17 cellular contexts compared by ENCODE assay signal in the genomic region with DNA sequence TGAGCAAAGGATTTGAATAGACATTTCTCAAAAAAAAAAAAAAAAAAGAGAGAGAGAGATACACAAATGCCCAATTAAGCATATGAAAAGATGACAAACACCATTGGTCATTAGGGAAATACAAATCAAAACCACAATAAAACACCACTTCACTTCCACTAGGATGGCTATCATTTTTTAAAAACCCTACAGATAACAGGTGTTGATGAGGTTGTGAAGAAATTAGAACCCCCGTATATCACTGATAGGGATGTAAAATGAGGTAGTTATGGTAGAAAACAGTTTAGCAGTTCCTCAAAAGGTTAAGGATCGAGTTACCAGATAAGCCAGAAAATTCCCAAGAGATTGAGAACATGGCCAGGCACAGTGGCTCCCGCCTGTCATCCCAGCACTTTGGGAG. TPM values are rescaled to one million over a fixed set of nuclear protein-coding genes. Genes with fewer than 3 reads are reported as not detected.
A peak's percentile ranks its signal among the peaks of the same experiment; 100 is the strongest.
DNase-seq lines count a peak whose midpoint lies in the region; ATAC-seq and TF ChIP-seq lines count a peak whose summit lies in the region.
"Had no signal": no experiment of that assay in that cellular context is flagged by ENCODE, and none has a peak within 500 bp of the region (broad histone marks: within the 10 kb centered on the region; RNA-seq: fewer than 3 reads in every experiment).

No MANE protein-coding gene starts in this region.

- peaks cover 5% of the 10 kb centered on the region for H3K36me3 Mint-ChIP-seq in activated naive CD8-positive, alpha-beta T cell treated with anti-CD3 and anti-CD28 coated beads, Interleukin-2, amount 50 U/mL, for 24 hours (ENCODE audit: low read depth)
- H3K36me3 Mint-ChIP-seq in activated naive CD8-positive, alpha-beta T cell treated with anti-CD3 and anti-CD28 coated beads for 36 hours: peaks cover 8% of the 10 kb centered on the region
- no peaks in the 10 kb centered on the region for H3K36me3 Mint-ChIP-seq in Caco-2 (ENCODE audit: insufficient read depth, unreplicated experiment)

- H3K9me3 Mint-ChIP-seq in activated naive CD8-positive, alpha-beta T cell treated with anti-CD3 and anti-CD28 coated beads, Interleukin-2, amount 50 U/mL, for 24 hours: no peaks in the 10 kb centered on the region
- H3K9me3 Mint-ChIP-seq in activated naive CD8-positive, alpha-beta T cell treated with anti-CD3 and anti-CD28 coated beads for 36 hours: peaks cover 2% of the 10 kb centered on the region
- no peaks in the 10 kb centered on the region for H3K9me3 Mint-ChIP-seq in Caco-2 (ENCODE audit: unreplicated experiment)

- H3K27me3 Mint-ChIP-seq in activated naive CD8-positive, alpha-beta T cell treated with anti-CD3 and anti-CD28 coated beads, Interleukin-2, amount 50 U/mL, for 24 hours: peaks cover 2% of the 10 kb centered on the region
- H3K27me3 Mint-ChIP-seq in activated naive CD8-positive, alpha-beta T cell treated with anti-CD3 and anti-CD28 coated beads for 36 hours: no peaks in the 10 kb centered on the region
- H3K27me3 Mint-ChIP-seq in Caco-2 (ENCODE audit: insufficient read depth, unreplicated experiment): no peaks in the 10 kb centered on the region
- H3K27me3 Mint-ChIP-seq: activated CD4-positive, alpha-beta memory T cell treated with anti-CD3 and anti-CD28 coated beads for 36 hours had no signal

- H3K9me3 ChIP-seq in KOPT-K1 (ENCODE audit: insufficient read depth, low read length, poor library complexity, severe bottlenecking) (no peaks in the 10 kb centered on the region), Caco-2 (no peaks in the 10 kb centered on the region)

- H3K36me3 ChIP-seq in KOPT-K1 (ENCODE audit: insufficient read depth, low read length) (peaks cover 38% of the 10 kb centered on the region), Caco-2 (ENCODE audit: control insufficient read depth, insufficient read depth, low read length) (no peaks in the 10 kb centered on the region)

- peak overlapping the region; percentile 99 for H3K27ac ChIP-seq in KOPT-K1 (ENCODE audit: low read depth, low read length, poor library complexity, severe bottlenecking)

- no peak for TF ChIP-seq CTCF in Caco-2 (IDR thresholded peaks at IDR 0.05; ENCODE audit: insufficient read depth in 1 of 2, low read depth in 1 of 2, low read length in 1 of 2, severe bottlenecking in 1 of 2, unreplicated experiment in 1 of 2)

- H3K4me1 Mint-ChIP-seq in activated naive CD8-positive, alpha-beta T cell treated with anti-CD3 and anti-CD28 coated beads, Interleukin-2, amount 50 U/mL, for 24 hours: peaks cover 31% of the 10 kb centered on the region
- H3K4me1 Mint-ChIP-seq in activated naive CD8-positive, alpha-beta T cell treated with anti-CD3 and anti-CD28 coated beads for 36 hours: peaks cover 16% of the 10 kb centered on the region
- H3K4me1 Mint-ChIP-seq in Caco-2 (ENCODE audit: low read depth, unreplicated experiment): no peaks in the 10 kb centered on the region

- POLR2A ChIA-PET in Caco-2 (lab: Charles Lee): no interaction called here

- no peaks in the 10 kb centered on the region for H3K27me3 ChIP-seq in Caco-2 (replicated peaks; ENCODE audit: control insufficient read depth, insufficient read depth, low read length)

- H3K4me1 ChIP-seq in Caco-2: no peaks in the 10 kb centered on the region

- no TSS peak for BruUV-seq in Caco-2 (replicated peaks; lab: Mats Ljungman, UMichigan)

- no peak for ATAC-seq in activated naive CD8-positive, alpha-beta T cell treated with anti-CD3 and anti-CD28 coated beads, Interleukin-2, amount 50 U/mL, for 24 hours
- ATAC-seq in left ventricle myocardium superior: no peak
- no peak for ATAC-seq in GM18868 (IDR thresholded peaks at IDR 0.05; ENCODE audit: unreplicated experiment)

- peak overlapping the region; percentile 32 for H3K4me3 Mint-ChIP-seq in activated naive CD8-positive, alpha-beta T cell treated with anti-CD3 and anti-CD28 coated beads, Interleukin-2, amount 50 U/mL, for 24 hours
- H3K4me3 Mint-ChIP-seq in activated naive CD8-positive, alpha-beta T cell treated with anti-CD3 and anti-CD28 coated beads for 36 hours: no peak overlapping the region
- H3K4me3 Mint-ChIP-seq in Caco-2 (ENCODE audit: unreplicated experiment): no peak overlapping the region

- no peak for DNase-seq in activated naive CD8-positive, alpha-beta T cell treated with anti-CD3 and anti-CD28 coated beads, Interleukin-2, amount 50 U/mL, for 24 hours
- no peak for DNase-seq in activated naive CD8-positive, alpha-beta T cell treated with anti-CD3 and anti-CD28 coated beads for 36 hours
- DNase-seq in myocyte (ENCODE audit: low read depth): peak; percentile 29
- no peak for DNase-seq in left ventricle myocardium superior
- no peak for DNase-seq in Caco-2
- no peak for DNase-seq in NCI-H446 treated with DMSO at 0.1 percent for 48 hours (lab: John Stamatoyannopoulos, UW)
- DNase-seq: dermis blood vessel endothelial cell, foreskin fibroblast, GDM1, hypothalamus, KG1, NCI-H1092 treated with DMSO at 0.1 percent for 48 hours, NCI-H69, trophoblast cell had no signal

- intact Hi-C loops in left ventricle myocardium superior (cut with micrococcal nuclease): no loop called here
- intact Hi-C loops in Caco-2 (cut with micrococcal nuclease; ENCODE audit: unreplicated experiment): no loop called here

- CTCF ChIA-PET in Caco-2 (lab: Charles Lee): no interaction called here

- H3K27ac Mint-ChIP-seq in activated naive CD8-positive, alpha-beta T cell treated with anti-CD3 and anti-CD28 coated beads, Interleukin-2, amount 50 U/mL, for 24 hours: no peak overlapping the region
- no peak overlapping the region for H3K27ac Mint-ChIP-seq in activated naive CD8-positive, alpha-beta T cell treated with anti-CD3 and anti-CD28 coated beads for 36 hours
- no peak overlapping the region for H3K27ac Mint-ChIP-seq in Caco-2 (ENCODE audit: unreplicated experiment)

- H3K4me3 ChIP-seq in Caco-2 (ENCODE audit: low read depth, low read length): no peak overlapping the region

RNA-seq across cellular contexts. Expression of a gene that starts 2.9 kb away (rescaled TPM):
- 10 to 100 TPM; 32.0 to 38.7 TPM for total RNA-seq in activated naive CD8-positive, alpha-beta T cell treated with anti-CD3 and anti-CD28 coated beads for 36 hours
- total RNA-seq in myocyte (42.7 and 63.4 TPM in 2 replicates), left ventricle myocardium superior (16.4 TPM), Caco-2 (2022) (0.66 and 1.4 TPM in 2 replicates)
- 31.1 TPM for polyA plus RNA-seq in myocyte (2012)

RNA-seq across cellular contexts. Expression of a gene that starts 24.5 kb away (rescaled TPM):
- 10 to 100 TPM; 83.6 to 85.8 TPM for total RNA-seq in activated naive CD8-positive, alpha-beta T cell treated with anti-CD3 and anti-CD28 coated beads for 36 hours
- total RNA-seq in myocyte (47.0 and 60.7 TPM in 2 replicates), left ventricle myocardium superior (63.4 TPM), Caco-2 (2022) (35.1 and 36.8 TPM in 2 replicates)
- polyA plus RNA-seq in myocyte (2012): 75.7 TPM

RNA-seq across cellular contexts. Expression of a gene that starts 24.7 kb away (rescaled TPM):
- total RNA-seq in activated naive CD8-positive, alpha-beta T cell treated with anti-CD3 and anti-CD28 coated beads for 36 hours: 10 to 100 TPM; 12.3 to 13.6 TPM
- total RNA-seq in myocyte (95.1 and 122 TPM in 2 replicates), left ventricle myocardium superior (167 TPM), Caco-2 (2022) (58.2 and 61.9 TPM in 2 replicates)
- 201 TPM for polyA plus RNA-seq in myocyte (2012)

RNA-seq across cellular contexts. Expression of a gene that starts 30.6 kb away (rescaled TPM):
- 10 to 100 TPM; 23.8 to 24.6 TPM for total RNA-seq in activated naive CD8-positive, alpha-beta T cell treated with anti-CD3 and anti-CD28 coated beads for 36 hours
- total RNA-seq in myocyte: 0.78 and 1.6 TPM in 2 replicates
- 0.32 TPM for polyA plus RNA-seq in myocyte (2012)
- 0.45 TPM for total RNA-seq in left ventricle myocardium superior
- 9.1 and 9.5 TPM in 2 replicates for total RNA-seq in Caco-2 (2022)

RNA-seq across cellular contexts. Expression of a gene that starts 56.5 kb away (rescaled TPM):
- total RNA-seq in activated naive CD8-positive, alpha-beta T cell treated with anti-CD3 and anti-CD28 coated beads for 36 hours: 10 to 100 TPM; 10.6 to 11.0 TPM
- total RNA-seq in myocyte (36.1 and 39.6 TPM in 2 replicates), left ventricle myocardium superior (7.1 TPM), Caco-2 (2022) (11.8 and 15.6 TPM in 2 replicates)
- 27.0 TPM for polyA plus RNA-seq in myocyte (2012)
